In the genomic region with DNA sequence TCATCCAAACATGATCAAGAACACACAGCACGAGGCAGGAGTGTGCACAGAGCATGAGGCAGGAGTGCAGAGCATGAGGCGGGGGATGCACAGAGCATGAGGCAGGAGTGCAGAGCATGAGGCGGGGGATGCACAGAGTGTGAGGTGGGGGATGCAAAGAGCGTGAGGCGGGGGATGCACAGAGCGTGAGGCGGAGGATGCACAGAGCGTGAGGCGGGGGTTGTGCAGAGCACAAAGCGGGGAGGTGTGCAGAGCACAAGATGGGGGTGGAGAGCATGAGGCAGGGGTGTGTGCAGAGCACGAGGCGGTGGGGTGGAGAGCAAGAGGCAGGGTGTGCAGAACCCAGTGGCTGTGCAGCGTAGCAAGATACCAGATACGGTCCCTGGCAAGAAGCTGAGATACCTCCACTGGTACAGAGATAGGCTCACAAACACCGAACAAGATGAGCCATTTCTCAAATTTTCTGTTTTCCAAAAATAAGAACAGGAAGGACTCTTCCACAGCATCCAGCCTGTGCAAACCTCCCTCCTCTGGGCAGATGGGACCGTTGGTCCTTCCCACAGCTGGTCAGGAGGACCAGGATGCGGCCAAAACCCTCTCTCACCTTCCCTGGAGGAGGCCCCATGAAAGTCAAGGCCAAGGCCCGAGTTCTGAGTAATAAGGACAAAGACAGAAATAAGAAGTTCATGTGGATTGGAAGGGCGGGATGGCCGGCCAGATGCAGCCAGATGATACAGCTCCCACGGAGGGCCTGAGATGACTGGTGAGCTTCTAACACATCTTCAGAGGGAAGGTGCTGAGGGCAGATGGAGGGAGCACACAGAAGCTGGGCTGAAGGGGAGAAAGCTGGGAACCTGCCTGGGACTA, we compare ENCODE assay signal across 1 cellular context.
TF ChIP-seq lines count a peak whose summit lies in the region.

No MANE protein-coding gene starts in this region.

TF ChIP-seq in H1, 55 proteins besides CTCF, POLR2A, EP300 and RAD21:
- no peak for TF ChIP-seq HDAC2 (IDR thresholded peaks at IDR 0.05; ENCODE audit: borderline replicate concordance in 1 of 2, low read depth in 2 of 2, low read length in 2 of 2)
- TF ChIP-seq, protein P1, sequence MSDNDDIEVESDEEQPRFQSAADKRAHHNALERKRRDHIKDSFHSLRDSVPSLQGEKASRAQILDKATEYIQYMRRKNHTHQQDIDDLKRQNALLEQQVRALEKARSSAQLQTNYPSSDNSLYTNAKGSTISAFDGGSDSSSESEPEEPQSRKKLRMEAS (IDR thresholded peaks at IDR 0.05), result no peak
- no peak for TF ChIP-seq KDM1A (IDR thresholded peaks at IDR 0.05; ENCODE audit: borderline replicate concordance, low read length)
